Comparison of ENCODE assay signal across 22 cellular contexts in the genomic region with DNA sequence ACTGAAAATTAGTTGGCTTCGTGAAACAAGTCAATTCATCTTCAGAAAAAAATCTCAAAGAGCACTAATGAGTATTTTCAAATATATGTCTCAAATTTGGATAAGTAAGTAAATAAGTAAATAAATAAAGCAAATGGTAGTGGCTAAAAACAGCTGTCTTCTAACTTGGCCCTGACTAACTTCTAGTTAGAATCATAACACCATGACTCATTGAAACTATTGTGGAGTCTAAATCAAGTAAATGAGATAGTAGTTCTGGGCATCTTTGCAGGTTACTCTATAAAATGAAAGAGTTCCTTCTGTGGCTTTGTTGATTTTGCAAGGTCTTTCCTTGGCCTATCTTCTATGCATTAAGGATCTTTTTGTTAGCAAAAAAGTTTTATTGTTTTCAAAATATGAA.
DNase-seq lines count a peak whose midpoint lies in the region; ATAC-seq, FAIRE-seq and TF ChIP-seq lines count a peak whose summit lies in the region.
"Had no signal": no experiment of that assay in that cellular context is flagged by ENCODE, and none has a peak within 500 bp of the region (broad histone marks: within the 10 kb centered on the region; RNA-seq: fewer than 3 reads in every experiment).

No MANE protein-coding gene starts in this region.

- no peak for FAIRE-seq in endothelial cell of umbilical vein (lab: Jason Lieb, UNC)

- no peaks in the 10 kb centered on the region for H3K36me3 ChIP-seq in GM23248 (ENCODE audit: low read depth)
- no peaks in the 10 kb centered on the region for H3K36me3 ChIP-seq in endothelial cell of umbilical vein (ENCODE audit: control insufficient read depth in 2 of 2, extremely low read depth in 1 of 2, insufficient read depth in 2 of 2, low read length in 2 of 2)
- no peaks in the 10 kb centered on the region for H3K36me3 ChIP-seq in psoas muscle (ENCODE audit: insufficient read depth in 1 of 2, low read depth in 1 of 2)

- no peaks in the 10 kb centered on the region for H3K9me3 ChIP-seq in GM23248 (ENCODE audit: low read depth)
- no peaks in the 10 kb centered on the region for H3K9me3 ChIP-seq in endothelial cell of umbilical vein (replicated peaks; ENCODE audit: control insufficient read depth, insufficient read depth, low read length)
- no peaks in the 10 kb centered on the region for H3K9me3 ChIP-seq in psoas muscle

- dilution Hi-C loops in endothelial cell of umbilical vein (cut with MboI; ENCODE audit: extremely low pct_ligation_motif_present, low sequenced_read_pairs), result no loop called here

- POLR2A ChIA-PET in endothelial cell of umbilical vein (lab: Charles Lee), result interaction anchor here (0.7 kb wide), 1 partner anchor 216 kb away, joined by 3 read pairs; no protein-coding TSS in a partner anchor

- intact Hi-C loops in endothelial cell of umbilical vein (cut with micrococcal nuclease), result no loop called here
- intact Hi-C loops in psoas muscle (cut with DNase I), result no loop called here

- CTCF ChIA-PET in endothelial cell of umbilical vein (lab: Charles Lee), result interaction anchor here (1.3 to 2.3 kb wide), 2 partner anchors 9 to 11 kb away, joined by 8 read pairs; no protein-coding TSS in a partner anchor

- no peaks in the 10 kb centered on the region for H3K9me1 ChIP-seq in endothelial cell of umbilical vein (replicated peaks; ENCODE audit: control insufficient read depth, extremely low read depth, insufficient read depth, low read length)

- H2AFZ ChIP-seq in GM23248 (no peak overlapping the region), endothelial cell of umbilical vein (ENCODE audit: low read depth, low read length) (no peak overlapping the region)

- peaks cover 30% of the 10 kb centered on the region for H3F3A ChIP-seq in GM23248 (ENCODE audit: insufficient read depth)

- H4K20me1 ChIP-seq in GM23248 (ENCODE audit: insufficient read depth) (no peaks in the 10 kb centered on the region), endothelial cell of umbilical vein (replicated peaks; ENCODE audit: control insufficient read depth, extremely low read depth, insufficient read depth, low read length) (no peaks in the 10 kb centered on the region)

- DNase-seq in GM23248, result peak; percentile 77
- DNase-seq in NCI-H226, result peak; percentile 15
- no peak for DNase-seq in endothelial cell of umbilical vein (ENCODE audit: low read depth, low spot score)
- DNase-seq in myocyte (ENCODE audit: low read depth), result peak; percentile 68
- DNase-seq in activated gamma-delta T cell treated with Interleukin-2 at 50 U/mL for 16 hours, result no peak
- DNase-seq in stimulated activated CD4-positive, alpha-beta T cell treated with anti-CD3 and anti-CD28 coated beads, Interleukin-1b, Interleukin-23, amount 100 ng/mL, for 48 hours, result no peak
- no peak for DNase-seq in psoas muscle
- DNase-seq: ACHN, COR-L47, DMS153, KBM-7, NCI-H1048, NCI-H1436 treated with DMSO at 0.1 percent for 48 hours, NCI-H2029 treated with DMSO at 0.1 percent for 48 hours, NCI-H2171 treated with DMSO at 0.1 percent for 48 hours, NCI-H510A treated with DMSO at 0.1 percent for 48 hours, NCI-H82, Right ventricle myocardium superior had no signal

- ATAC-seq in HG02840 (IDR thresholded peaks at IDR 0.05; ENCODE audit: low FRiP score, unreplicated experiment) (no peak), psoas muscle (no peak)
- ATAC-seq: HCT116, Panc1 had no signal

- in situ Hi-C loops in GM23248 (cut with MboI), result no loop called here

- no peaks in the 10 kb centered on the region for H3K9me2 ChIP-seq in GM23248 (ENCODE audit: insufficient read depth)

- H3K9ac ChIP-seq in GM23248, result no peak overlapping the region
- H3K9ac ChIP-seq in endothelial cell of umbilical vein (replicated peaks; ENCODE audit: extremely low read depth, insufficient read depth, low read length), result no peak overlapping the region

- peaks cover 27% of the 10 kb centered on the region for H3K79me2 ChIP-seq in GM23248 (ENCODE audit: insufficient read depth)
- no peaks in the 10 kb centered on the region for H3K79me2 ChIP-seq in endothelial cell of umbilical vein (ENCODE audit: control insufficient read depth, insufficient read depth, low read length)

- no peaks in the 10 kb centered on the region for H3K27me3 ChIP-seq in GM23248 (replicated peaks; ENCODE audit: insufficient read depth)
- H3K27me3 ChIP-seq in endothelial cell of umbilical vein (ENCODE audit: control insufficient read depth in 2 of 2, insufficient read depth in 2 of 2, low read length in 2 of 2), result no peaks in the 10 kb centered on the region
- no peaks in the 10 kb centered on the region for H3K27me3 ChIP-seq in psoas muscle (ENCODE audit: insufficient read depth in 3 of 3, low read length in 2 of 3)

- H3K4me3 ChIP-seq in GM23248 (no peak overlapping the region), endothelial cell of umbilical vein (replicated peaks in 1 of 3; ENCODE audit: insufficient read depth in 1 of 3, low read depth in 1 of 3, low read length in 3 of 3) (no peak overlapping the region), psoas muscle (no peak overlapping the region)
- H3K4me3 ChIP-seq: SK-N-MC had no signal

- H3K4me2 ChIP-seq in GM23248 (ENCODE audit: unreplicated experiment) (peak overlapping the region; percentile 1), endothelial cell of umbilical vein (ENCODE audit: insufficient read depth, low read length) (no peak overlapping the region)

- no peak for TF ChIP-seq POLR2A in endothelial cell of umbilical vein (IDR thresholded peaks at IDR 0.05; ENCODE audit: low read depth, low read length)

- WGBS in GM23248 (ENCODE audit: low coverage in 1 of 2, low lambda C conversion rate in 2 of 2, missing lambda C conversion rate in 2 of 2), 2 experiments, result 100% methylated on average over 1 of the region's 1 CpG
- 97 to 100% (median 97%) methylated on average over 1 of the region's 1 CpG for WGBS in psoas muscle, 3 donors

- 0 out of 2 replicates have a peak overlapping the region, but pooled peaks have one; percentile 6 for H3K27ac ChIP-seq in GM23248
- no peak overlapping the region for H3K27ac ChIP-seq in endothelial cell of umbilical vein (ENCODE audit: insufficient read depth, low read depth, low read length)
- no peak overlapping the region for H3K27ac ChIP-seq in psoas muscle
- H3K27ac ChIP-seq: SK-N-MC had no signal

- no TSS peak for BruUV-seq in endothelial cell of umbilical vein (replicated peaks; lab: Mats Ljungman, UMichigan)

- TF ChIP-seq CTCF in endothelial cell of umbilical vein (IDR thresholded peaks at IDR 0.05; ENCODE audit: extremely low read depth in 1 of 2, insufficient read depth in 1 of 2, low read depth in 1 of 2, low read length in 2 of 2) (no peak), psoas muscle (IDR thresholded peaks at IDR 0.05) (no peak)

- H3K4me1 ChIP-seq in GM23248 (ENCODE audit: insufficient read depth), result peaks cover 41% of the 10 kb centered on the region
- H3K4me1 ChIP-seq in endothelial cell of umbilical vein (ENCODE audit: control insufficient read depth, extremely low read depth, insufficient read depth, low read length), result no peaks in the 10 kb centered on the region
- H3K4me1 ChIP-seq in psoas muscle, result no peaks in the 10 kb centered on the region

TF ChIP-seq in endothelial cell of umbilical vein, 7 proteins besides CTCF, POLR2A, EP300 and RAD21:
- TF ChIP-seq JUN (IDR thresholded peaks at IDR 0.05; ENCODE audit: borderline replicate concordance, insufficient read depth, insufficient read length, low read depth) (no peak), EZH2 (IDR thresholded peaks at IDR 0.05; ENCODE audit: borderline replicate concordance, low read depth, low read length, severe bottlenecking) (no peak), FOS (IDR thresholded peaks at IDR 0.05; ENCODE audit: borderline replicate concordance, insufficient read depth, low read length) (peak; percentile 31), POLR2AphosphoS5 (IDR thresholded peaks at IDR 0.05; ENCODE audit: insufficient read depth, low read depth, low read length) (no peak)
- TF ChIP-seq, protein P1, sequence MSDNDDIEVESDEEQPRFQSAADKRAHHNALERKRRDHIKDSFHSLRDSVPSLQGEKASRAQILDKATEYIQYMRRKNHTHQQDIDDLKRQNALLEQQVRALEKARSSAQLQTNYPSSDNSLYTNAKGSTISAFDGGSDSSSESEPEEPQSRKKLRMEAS (IDR thresholded peaks at IDR 0.05; ENCODE audit: insufficient read depth, insufficient read length), result no peak

Comparison
In these comparisons a context has a peak if more than half of its experiments do, and no peak if none do; other contexts are left out.
1. DNase-seq: peak in GM23248 (single experiment), NCI-H226 (single experiment) and myocyte (single experiment); none in endothelial cell of umbilical vein (single experiment), activated gamma-delta T cell treated with Interleukin-2 at 50 U/mL for 16 hours (single experiment), stimulated activated CD4-positive, alpha-beta T cell treated with anti-CD3 and anti-CD28 coated beads, Interleukin-1b, Interleukin-23, amount 100 ng/mL, for 48 hours (single experiment) and psoas muscle (0 of 2).